In the genomic region with DNA sequence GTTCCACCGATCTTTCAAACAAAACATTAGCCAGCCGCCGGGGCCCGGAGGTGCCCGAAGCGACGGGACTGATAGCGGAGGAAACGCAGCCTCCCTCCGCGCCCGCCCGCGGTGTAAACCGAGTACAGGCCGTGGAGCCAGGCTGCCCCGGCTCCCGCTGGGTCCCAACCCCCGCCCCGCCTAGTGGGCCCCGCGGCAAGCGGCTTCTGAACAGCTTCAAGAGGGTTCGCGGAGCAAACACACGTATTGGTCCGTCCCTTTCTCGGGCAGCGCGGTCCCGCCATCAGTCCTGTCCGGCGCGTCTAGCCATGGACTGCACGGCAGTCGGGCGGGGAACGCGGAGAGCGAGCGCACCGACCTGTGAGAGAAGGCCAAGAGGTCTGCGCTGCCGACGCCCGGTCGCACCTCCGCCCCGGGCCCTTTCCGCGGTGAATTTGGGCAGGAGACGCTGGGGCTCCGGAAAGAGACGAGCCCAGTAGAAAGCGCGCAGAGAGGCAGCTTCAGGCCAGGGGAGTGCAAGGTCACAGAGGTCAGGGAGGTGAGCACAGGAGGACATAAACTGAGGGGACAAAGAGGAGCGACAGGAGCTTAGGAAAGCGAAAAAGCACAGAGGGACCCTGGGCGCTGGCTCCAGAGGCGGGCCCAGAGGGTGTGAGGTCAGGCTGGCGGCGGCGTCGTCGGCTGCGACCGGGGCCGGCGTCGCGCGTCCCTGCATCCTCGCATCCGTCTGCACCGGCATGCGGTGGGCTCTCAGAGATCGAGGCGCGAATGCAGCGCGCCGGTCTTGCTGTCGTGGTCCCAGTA, we compare ENCODE assay signal across 8 cellular contexts. TPM values are rescaled to one million over a fixed set of nuclear protein-coding genes. Genes with fewer than 3 reads are reported as not detected.
DNase-seq lines count a peak whose midpoint lies in the region; ATAC-seq and TF ChIP-seq lines count a peak whose summit lies in the region.

No MANE protein-coding gene starts in this region.

- H3K9me3 ChIP-seq in thyroid gland, result no peaks in the 10 kb centered on the region

- ATAC-seq in left colon, result peak; percentile 37
- ATAC-seq in GM21423 (IDR thresholded peaks at IDR 0.05; ENCODE audit: unreplicated experiment), result no peak
- ATAC-seq in GM21381 (IDR thresholded peaks at IDR 0.05; ENCODE audit: unreplicated experiment), result no peak

- H3K27me3 Mint-ChIP-seq in activated naive CD4-positive, alpha-beta T cell treated with anti-CD3 and anti-CD28 coated beads for 36 hours (ENCODE audit: low read depth), result peaks cover 82% of the 10 kb centered on the region
- peaks cover 92% of the 10 kb centered on the region for H3K27me3 Mint-ChIP-seq in activated naive CD8-positive, alpha-beta T cell treated with anti-CD3 and anti-CD28 coated beads for 36 hours

- WGBS in thyroid gland, 2 donors, result 7% methylated on average over 47 to 64 of the region's 83 CpGs

- H3K4me1 Mint-ChIP-seq in activated naive CD4-positive, alpha-beta T cell treated with anti-CD3 and anti-CD28 coated beads for 36 hours (ENCODE audit: low read depth), result peaks cover 27% of the 10 kb centered on the region
- peaks cover 32% of the 10 kb centered on the region for H3K4me1 Mint-ChIP-seq in activated naive CD8-positive, alpha-beta T cell treated with anti-CD3 and anti-CD28 coated beads for 36 hours

- no peaks in the 10 kb centered on the region for H3K36me3 Mint-ChIP-seq in activated naive CD4-positive, alpha-beta T cell treated with anti-CD3 and anti-CD28 coated beads for 36 hours (ENCODE audit: low read depth)
- H3K36me3 Mint-ChIP-seq in activated naive CD8-positive, alpha-beta T cell treated with anti-CD3 and anti-CD28 coated beads for 36 hours, result no peaks in the 10 kb centered on the region

- no peaks in the 10 kb centered on the region for H3K9me3 Mint-ChIP-seq in activated naive CD4-positive, alpha-beta T cell treated with anti-CD3 and anti-CD28 coated beads for 36 hours
- no peaks in the 10 kb centered on the region for H3K9me3 Mint-ChIP-seq in activated naive CD8-positive, alpha-beta T cell treated with anti-CD3 and anti-CD28 coated beads for 36 hours

- peak; percentile 27 for DNase-seq in activated naive CD4-positive, alpha-beta T cell treated with anti-CD3 and anti-CD28 coated beads for 36 hours
- no peak for DNase-seq in activated naive CD4-positive, alpha-beta T cell (lab: John Stamatoyannopoulos, UW)
- DNase-seq in activated naive CD8-positive, alpha-beta T cell treated with anti-CD3 and anti-CD28 coated beads for 36 hours, result peak; percentile 44
- DNase-seq in left colon, result peak in 1 of 2 donors; percentile 33
- peak; percentile 35 to 36 for DNase-seq in thyroid gland
- no peak for DNase-seq in inferior parietal cortex (ENCODE audit: extremely low spot score)

- no peak overlapping the region for H3K4me3 ChIP-seq in thyroid gland (replicated peaks in 1 of 3)

- H3K27ac Mint-ChIP-seq in activated naive CD4-positive, alpha-beta T cell treated with anti-CD3 and anti-CD28 coated beads for 36 hours, result no peak overlapping the region
- peak overlapping the region; percentile 56 for H3K27ac Mint-ChIP-seq in activated naive CD8-positive, alpha-beta T cell treated with anti-CD3 and anti-CD28 coated beads for 36 hours

- CTCF ChIA-PET in activated naive CD4-positive, alpha-beta T cell treated with anti-CD3 and anti-CD28 coated beads for 36 hours (lab: Charles Lee), result interaction anchor here (0.6 to 2.3 kb wide), 6 partner anchors 8 to 1770 kb away, joined by 3 to 14 read pairs (median 4); no protein-coding TSS in a partner anchor

- no peak for TF ChIP-seq CTCF in thyroid gland (IDR thresholded peaks at IDR 0.05)

- peaks cover 26 to 38% of the 10 kb centered on the region in 2 donors for H3K4me1 ChIP-seq in thyroid gland

- no peak overlapping the region for H3K27ac ChIP-seq in thyroid gland

- intact Hi-C loops in activated naive CD4-positive, alpha-beta T cell treated with anti-CD3 and anti-CD28 coated beads for 36 hours (cut with micrococcal nuclease), result loop anchor here (1.0 to 10.0 kb wide), 2 partner anchors 9 to 260 kb away; no protein-coding TSS in a partner anchor
- intact Hi-C loops in left colon (cut with DNase I, micrococcal nuclease) (no loop called here), thyroid gland (cut with DNase I) (no loop called here)

- H3K27me3 ChIP-seq in thyroid gland, result peaks cover 82% of the 10 kb centered on the region

- no peaks in the 10 kb centered on the region for H3K36me3 ChIP-seq in thyroid gland

- peak overlapping the region; percentile 69 for H3K4me3 Mint-ChIP-seq in activated naive CD4-positive, alpha-beta T cell treated with anti-CD3 and anti-CD28 coated beads for 36 hours
- H3K4me3 Mint-ChIP-seq in activated naive CD8-positive, alpha-beta T cell treated with anti-CD3 and anti-CD28 coated beads for 36 hours, result peak overlapping the region; percentile 82

- TF ChIP-seq POLR2A in thyroid gland (IDR thresholded peaks at IDR 0.05), result no peak

RNA-seq across cellular contexts. Expression of gene FOXL2, which starts 1.9 kb away (rescaled TPM):
- total RNA-seq in activated naive CD4-positive, alpha-beta T cell treated with anti-CD3 and anti-CD28 coated beads for 36 hours, result not detected
- total RNA-seq in activated naive CD8-positive, alpha-beta T cell treated with anti-CD3 and anti-CD28 coated beads for 36 hours, result not detected
- total RNA-seq in left colon, result not detected
- not detected for total RNA-seq in thyroid gland

RNA-seq across cellular contexts. Expression of gene FOXL2NB, which starts 2.0 kb away (rescaled TPM):
- total RNA-seq in activated naive CD4-positive, alpha-beta T cell treated with anti-CD3 and anti-CD28 coated beads for 36 hours, result not detected
- total RNA-seq in activated naive CD8-positive, alpha-beta T cell treated with anti-CD3 and anti-CD28 coated beads for 36 hours, result not detected
- total RNA-seq in left colon (not detected), thyroid gland (not detected)

Comparison
In these comparisons a context has a peak if more than half of its experiments do, and no peak if none do; other contexts are left out.
1. DNase-seq: peak in activated naive CD4-positive, alpha-beta T cell treated with anti-CD3 and anti-CD28 coated beads for 36 hours (single experiment), activated naive CD8-positive, alpha-beta T cell treated with anti-CD3 and anti-CD28 coated beads for 36 hours (single experiment) and thyroid gland (2 of 2); none in activated naive CD4-positive, alpha-beta T cell (0 of 4) and inferior parietal cortex (single experiment).